8 cellular contexts compared by ENCODE assay signal in genomic region chr15:85482896-85483295, GRCh38.
DNase-seq lines count a peak whose midpoint lies in the region; ATAC-seq, FAIRE-seq and TF ChIP-seq lines count a peak whose summit lies in the region.

No MANE protein-coding gene starts in this region.

- TF ChIP-seq POLR2A in gastroesophageal sphincter (IDR thresholded peaks at IDR 0.05) (no peak), spleen (IDR thresholded peaks at IDR 0.05) (no peak), H54 (IDR thresholded peaks at IDR 0.05; ENCODE audit: low read depth, low read length) (no peak)

- DNase-seq in SIG-M5 treated with dmso at 0.1 percent for 504 hours (lab: John Stamatoyannopoulos, UW; ENCODE audit: unreplicated experiment) (peak; percentile 76), spleen (no peak), H54 (ENCODE audit: insufficient read length, low spot score) (no peak), NCI-H510A (lab: John Stamatoyannopoulos, UW) (no peak), NCI-H1436 (lab: John Stamatoyannopoulos, UW) (no peak), NCI-H1105 treated with DMSO at 0.1 percent for 48 hours (lab: John Stamatoyannopoulos, UW) (no peak)

- 3 to 31% methylated on average over 5 to 6 of the region's 6 CpGs for WGBS in gastroesophageal sphincter (ENCODE audit: low coverage in 1 of 2), 2 donors
- WGBS in spleen, 5 donors: 23 to 49% (median 37%) methylated on average over 6 of the region's 6 CpGs

- H3K27me3 ChIP-seq in gastroesophageal sphincter (no peaks in the 10 kb centered on the region), spleen (replicated peaks in 1 of 7) (no peaks in the 10 kb centered on the region)

- no peak for FAIRE-seq in H54 (lab: Jason Lieb, UNC)

- H3K9me3 ChIP-seq in gastroesophageal sphincter: no peaks in the 10 kb centered on the region
- no peaks in the 10 kb centered on the region for H3K9me3 ChIP-seq in spleen

- H3K27ac ChIP-seq in gastroesophageal sphincter (peak overlapping the region; percentile 59 to 78 (median 69)), spleen (peak overlapping the region in 5 of 8 donors; percentile 32 to 63 (median 53))

- peak; percentile 50 for ATAC-seq in GM21423 (IDR thresholded peaks at IDR 0.05; ENCODE audit: unreplicated experiment)
- ATAC-seq in gastroesophageal sphincter: peak; percentile 78

- H3K36me3 ChIP-seq in gastroesophageal sphincter (peaks cover 0 to 5% of the 10 kb centered on the region in 2 donors), spleen (peaks cover 0 to 11% (median 3%) of the 10 kb centered on the region in 6 donors)

- intact Hi-C loops in spleen (cut with DNase I; ENCODE audit: low total_unique reads): loop anchor here (10.0 kb wide), 1 partner anchor 352 kb away; no protein-coding TSS in a partner anchor

- TF ChIP-seq EP300 in gastroesophageal sphincter (IDR thresholded peaks at IDR 0.05): no peak

- H3K4me1 ChIP-seq in gastroesophageal sphincter (peaks cover 17 to 82% (median 27%) of the 10 kb centered on the region in 3 donors), spleen (peaks cover 10 to 76% (median 51%) of the 10 kb centered on the region in 6 donors)

- H3K4me3 ChIP-seq in gastroesophageal sphincter (no peak overlapping the region), spleen (no peak overlapping the region)

- TF ChIP-seq CTCF in gastroesophageal sphincter (IDR thresholded peaks at IDR 0.05): no peak
- no peak for TF ChIP-seq CTCF in spleen (IDR thresholded peaks at IDR 0.05 in 8 of 11, conservative IDR thresholded peaks at IDR 0.05 in 3 of 11)
